ENCODE assay signal across 9 cellular contexts in the genomic region with DNA sequence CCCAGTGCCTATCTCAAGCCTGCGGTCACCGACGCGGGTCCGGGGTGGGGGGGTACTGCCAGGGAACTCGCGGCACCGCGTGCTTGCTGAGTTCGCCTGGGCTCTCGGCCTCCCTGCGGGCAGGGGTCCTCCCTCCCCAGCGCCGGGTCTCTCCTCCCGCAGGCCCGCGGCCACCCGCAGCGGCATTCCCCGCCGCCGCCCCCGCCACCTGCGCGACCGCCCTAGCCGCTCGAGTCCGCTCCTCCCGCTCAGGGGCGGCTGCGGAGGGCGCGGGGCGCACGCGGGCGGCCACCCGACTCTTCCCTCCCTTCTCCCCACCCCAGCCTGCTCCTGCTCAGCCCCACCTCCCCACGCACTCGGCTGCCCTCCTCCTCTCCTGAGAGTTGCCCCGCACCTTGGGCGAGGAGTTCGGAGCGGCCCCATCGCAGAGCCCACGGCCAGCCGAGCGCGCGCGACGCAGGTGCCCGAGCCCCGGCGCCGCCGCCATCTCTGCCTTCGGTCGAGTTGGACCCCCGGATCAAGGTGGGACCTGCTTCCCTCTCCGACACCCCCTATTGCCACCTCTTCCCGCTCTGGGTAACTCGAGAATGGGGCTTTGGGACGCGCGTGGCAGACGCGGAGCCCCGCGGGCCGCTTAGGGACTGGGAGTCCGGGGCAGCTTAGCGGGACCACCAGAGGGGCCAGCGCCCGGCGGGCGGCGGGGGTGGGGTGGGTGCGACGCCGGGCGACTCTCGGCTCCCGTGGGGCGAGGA.
A peak's percentile ranks its signal among the peaks of the same experiment; 100 is the strongest.
DNase-seq lines count a peak whose midpoint lies in the region; ATAC-seq and TF ChIP-seq lines count a peak whose summit lies in the region.
"Had no signal": no experiment of that assay in that cellular context is flagged by ENCODE, and none has a peak within 500 bp of the region (broad histone marks: within the 10 kb centered on the region; RNA-seq: fewer than 3 reads in every experiment).

No MANE protein-coding gene starts in this region.

- DNase-seq in GM03348 (ENCODE audit: low spot score), result peak; percentile 48
- DNase-seq in left ventricle myocardium superior, result peak; percentile 36
- DNase-seq in retinal pigment epithelial cell (ENCODE audit: low read depth), result no peak
- no peak for DNase-seq in DMS114 treated with DMSO at 0.1 percent for 48 hours (lab: John Stamatoyannopoulos, UW; ENCODE audit: unreplicated experiment)
- DNase-seq in activated CD4-positive, alpha-beta T cell treated with anti-CD3 and anti-CD28 coated beads, Interleukin-2, amount 50 U/mL, for 48 hours, result no peak
- DNase-seq in NCI-H187 treated with DMSO at 0.1 percent for 48 hours (lab: John Stamatoyannopoulos, UW), result no peak
- DNase-seq: NCI-H2171 had no signal

- ATAC-seq in left ventricle myocardium superior (peak; percentile 41), GM21576 (IDR thresholded peaks at IDR 0.05; ENCODE audit: unreplicated experiment) (no peak)

- H3K4me3 ChIP-seq in retinal pigment epithelial cell (ENCODE audit: low read length), result peak overlapping the region; percentile 52

- intact Hi-C loops in left ventricle myocardium superior (cut with micrococcal nuclease), result no loop called here

- TF ChIP-seq CTCF in VCaP (conservative IDR thresholded peaks at IDR 0.05), result no peak
- no peak for TF ChIP-seq CTCF in retinal pigment epithelial cell (conservative IDR thresholded peaks at IDR 0.05; ENCODE audit: low read depth, low read length)

- H3K27ac ChIP-seq in VCaP, result peak overlapping the region; percentile 66; the same call in 1 of the 2 replicates

Comparison
In these comparisons a context has a peak if more than half of its experiments do, and no peak if none do; other contexts are left out.
1. DNase-seq: peak in GM03348 (single experiment) and left ventricle myocardium superior (single experiment); none in retinal pigment epithelial cell (single experiment), DMS114 treated with DMSO at 0.1 percent for 48 hours (single experiment), activated CD4-positive, alpha-beta T cell treated with anti-CD3 and anti-CD28 coated beads, Interleukin-2, amount 50 U/mL, for 48 hours (0 of 2) and NCI-H187 treated with DMSO at 0.1 percent for 48 hours (single experiment).